In the genomic region with DNA sequence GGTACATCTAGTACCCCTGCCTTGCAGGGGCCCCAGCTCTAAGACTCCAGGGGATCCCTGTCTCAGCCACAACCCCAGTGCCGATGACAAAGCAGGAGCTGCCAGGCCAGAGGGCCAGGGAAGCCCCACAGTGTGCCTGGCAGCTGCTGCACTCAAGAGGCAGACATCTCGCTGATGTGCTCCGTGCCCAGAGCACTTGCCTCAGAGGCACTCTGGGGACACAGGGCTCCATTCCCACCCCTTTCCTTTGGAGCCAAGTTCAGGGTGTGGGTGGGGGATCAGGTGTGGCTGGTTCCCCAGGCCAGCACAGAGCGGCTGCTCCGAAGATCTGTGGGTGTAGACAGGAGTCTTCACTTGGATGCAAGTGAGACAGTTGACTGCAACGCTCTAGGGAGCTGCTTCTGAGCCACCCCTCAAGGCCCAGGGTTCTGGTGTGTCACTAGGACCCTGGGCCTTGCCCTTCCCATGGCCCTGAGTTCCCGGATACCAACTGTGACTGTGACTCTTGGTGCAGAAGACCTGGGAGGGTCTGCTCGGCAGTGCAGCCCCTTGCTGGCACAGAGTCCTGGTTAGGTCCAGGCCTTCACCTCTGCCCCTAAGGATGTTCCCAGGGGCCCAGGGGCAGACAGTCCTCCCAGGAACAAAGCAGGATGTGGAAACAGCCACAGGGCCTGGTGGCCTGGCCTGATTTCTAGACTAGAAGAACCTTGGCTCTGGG, we compare ENCODE assay signal across 16 cellular contexts. TPM values are rescaled to one million over a fixed set of nuclear protein-coding genes. Genes with fewer than 3 reads are reported as not detected.
DNase-seq lines count a peak whose midpoint lies in the region; ATAC-seq, FAIRE-seq and TF ChIP-seq lines count a peak whose summit lies in the region.
"Had no signal": no experiment of that assay in that cellular context is flagged by ENCODE, and none has a peak within 500 bp of the region (broad histone marks: within the 10 kb centered on the region; RNA-seq: fewer than 3 reads in every experiment).

No MANE protein-coding gene starts in this region.

- peak; percentile 5 for DNase-seq in activated CD4-positive, alpha-beta T cell treated with anti-CD3 and anti-CD28 coated beads for 36 hours
- DNase-seq in activated CD4-positive, alpha-beta T cell treated with anti-CD3 and anti-CD28 coated beads for 4 hours = no peak
- DNase-seq in coronary artery (ENCODE audit: low spot score) = peak; percentile 74
- peak; percentile 4 to 21 for DNase-seq in left colon
- DNase-seq in NCI-H446 treated with DMSO at 0.1 percent for 48 hours (lab: John Stamatoyannopoulos, UW) = no peak
- no peak for DNase-seq in GM12892 (ENCODE audit: insufficient read length)
- no peak for DNase-seq in activated gamma-delta T cell treated with Interleukin-2 at 50 U/mL for 16 hours
- DNase-seq: ACHN, DND-41, NCI-H510A, SIG-M5 had no signal

- TF ChIP-seq POLR2A in GM12892 (IDR thresholded peaks at IDR 0.05; ENCODE audit: low read depth, low read length) = no peak

- no peak for ATAC-seq in activated CD4-positive, alpha-beta T cell treated with anti-CD3 and anti-CD28 coated beads for 36 hours
- no peak for ATAC-seq in left colon
- ATAC-seq: pancreas, WTC11 had no signal

- no peaks in the 10 kb centered on the region for H3K9me3 ChIP-seq in subcutaneous abdominal adipose tissue (ENCODE audit: control insufficient read depth in 5 of 5, low read length in 5 of 5)
- H3K9me3 ChIP-seq: pancreas had no signal

- H3K4me1 Mint-ChIP-seq in activated CD4-positive, alpha-beta T cell treated with anti-CD3 and anti-CD28 coated beads for 36 hours = peaks cover 16% of the 10 kb centered on the region

- peaks cover 3% of the 10 kb centered on the region for H3K36me3 Mint-ChIP-seq in activated CD4-positive, alpha-beta T cell treated with anti-CD3 and anti-CD28 coated beads for 36 hours (ENCODE audit: low read depth)

- CTCF ChIA-PET in activated CD4-positive, alpha-beta T cell treated with anti-CD3 and anti-CD28 coated beads for 36 hours (lab: Charles Lee) = no interaction called here

- no peaks in the 10 kb centered on the region for H3K27me3 Mint-ChIP-seq in activated CD4-positive, alpha-beta T cell treated with anti-CD3 and anti-CD28 coated beads for 36 hours

- no peaks in the 10 kb centered on the region for H3K27me3 ChIP-seq in subcutaneous abdominal adipose tissue (ENCODE audit: control insufficient read depth in 5 of 5, insufficient read depth in 4 of 5, low read length in 5 of 5)
- H3K27me3 ChIP-seq: pancreas had no signal

- no peak overlapping the region for H3K27ac Mint-ChIP-seq in activated CD4-positive, alpha-beta T cell treated with anti-CD3 and anti-CD28 coated beads for 36 hours
- H3K27ac Mint-ChIP-seq: WTC11 had no signal

- H3K4me3 ChIP-seq in coronary artery (peak overlapping the region; percentile 17), subcutaneous abdominal adipose tissue (ENCODE audit: low read depth in 1 of 5, low read length in 5 of 5) (no peak overlapping the region)
- H3K4me3 ChIP-seq: pancreas had no signal

- peak overlapping the region; percentile 79 to 94 for H3K27ac ChIP-seq in coronary artery
- peak overlapping the region; percentile 30 for H3K27ac ChIP-seq in subcutaneous abdominal adipose tissue (ENCODE audit: low read depth, low read length)
- H3K27ac ChIP-seq: HL-60, pancreas had no signal

- H3K36me3 ChIP-seq in subcutaneous abdominal adipose tissue (ENCODE audit: control insufficient read depth in 5 of 5, insufficient read depth in 5 of 5, low read length in 5 of 5) = peaks cover 0 to 25% (median 12%) of the 10 kb centered on the region in 5 donors
- H3K36me3 ChIP-seq: pancreas had no signal

- H3K4me3 Mint-ChIP-seq in activated CD4-positive, alpha-beta T cell treated with anti-CD3 and anti-CD28 coated beads for 36 hours = no peak overlapping the region
- H3K4me3 Mint-ChIP-seq: WTC11 had no signal

- no peak overlapping the region for H3K9ac ChIP-seq in subcutaneous abdominal adipose tissue (ENCODE audit: low read length in 5 of 5)

- POLR2A ChIA-PET in activated CD4-positive, alpha-beta T cell treated with anti-CD3 and anti-CD28 coated beads for 36 hours (lab: Charles Lee) = no interaction called here

- no peak for TF ChIP-seq CTCF in coronary artery (IDR thresholded peaks at IDR 0.05)

- H3K4me1 ChIP-seq in subcutaneous abdominal adipose tissue (ENCODE audit: control insufficient read depth in 5 of 5, insufficient read depth in 5 of 5, low read length in 5 of 5) = peaks cover 3 to 73% (median 56%) of the 10 kb centered on the region in 5 donors
- H3K4me1 ChIP-seq: pancreas had no signal

- H3K9me3 Mint-ChIP-seq in activated CD4-positive, alpha-beta T cell treated with anti-CD3 and anti-CD28 coated beads for 36 hours (ENCODE audit: low read depth) = no peaks in the 10 kb centered on the region
- H3K9me3 Mint-ChIP-seq: WTC11 had no signal

- no peak for FAIRE-seq in GM12892 (lab: Jason Lieb, UNC)
- FAIRE-seq: pancreas had no signal

- intact Hi-C loops in activated CD4-positive, alpha-beta T cell treated with anti-CD3 and anti-CD28 coated beads for 36 hours (cut with DNase I, micrococcal nuclease) = loop anchor here in 1 of 2 experiments (5.0 to 10.0 kb wide), 2 partner anchors 816 to 1146 kb away; a partner anchor contains a TSS
- intact Hi-C loops in left colon (cut with DNase I, micrococcal nuclease) = no loop called here

RNA-seq across cellular contexts. Expression of a gene that starts 2.6 kb away (rescaled TPM):
- total RNA-seq in activated CD4-positive, alpha-beta T cell treated with anti-CD3 and anti-CD28 coated beads for 36 hours = 10 to 100 TPM; 35.6 to 59.1 TPM
- total RNA-seq in left colon = 10 to 100 TPM; 14.1 to 15.6 TPM
- polyA plus RNA-seq in GM12892 (2012; ENCODE audit: missing spikeins) = 54.2 TPM

RNA-seq across cellular contexts. Expression of a gene that starts 5.3 kb away (rescaled TPM):
- 10 to 100 TPM; 12.0 to 12.7 TPM for total RNA-seq in activated CD4-positive, alpha-beta T cell treated with anti-CD3 and anti-CD28 coated beads for 36 hours
- total RNA-seq in left colon = 10 to 100 TPM; 11.7 to 17.4 TPM
- 10.9 TPM for polyA plus RNA-seq in GM12892 (2012; ENCODE audit: missing spikeins)

RNA-seq across cellular contexts. Expression of a gene that starts 35.9 kb away (rescaled TPM):
- under 1 TPM; 0.09 to 0.14 TPM for total RNA-seq in activated CD4-positive, alpha-beta T cell treated with anti-CD3 and anti-CD28 coated beads for 36 hours
- total RNA-seq in left colon = 100 to 1,000 TPM in 1 of 2 donors, 10 to 100 TPM in 1; 51.4 to 111 TPM
- polyA plus RNA-seq in GM12892 (2012; ENCODE audit: missing spikeins) = not detected
- total RNA-seq: chondrocyte had no signal

Comparison
In these comparisons a context has a peak if more than half of its experiments do, and no peak if none do; other contexts are left out.
1. DNase-seq: peak in activated CD4-positive, alpha-beta T cell treated with anti-CD3 and anti-CD28 coated beads for 36 hours (single experiment), coronary artery (single experiment) and left colon (2 of 2); none in activated CD4-positive, alpha-beta T cell treated with anti-CD3 and anti-CD28 coated beads for 4 hours (0 of 2), NCI-H446 treated with DMSO at 0.1 percent for 48 hours (single experiment), GM12892 (single experiment) and activated gamma-delta T cell treated with Interleukin-2 at 50 U/mL for 16 hours (single experiment).
2. RNA of a gene that starts 35.9 kb away (total RNA-seq): 51.4 to 111 TPM in left colon; 0.09 to 0.14 TPM in activated CD4-positive, alpha-beta T cell treated with anti-CD3 and anti-CD28 coated beads for 36 hours; every median in the first group is over 10 times any median in the second.